29 cellular contexts compared by ENCODE assay signal in the genomic region with DNA sequence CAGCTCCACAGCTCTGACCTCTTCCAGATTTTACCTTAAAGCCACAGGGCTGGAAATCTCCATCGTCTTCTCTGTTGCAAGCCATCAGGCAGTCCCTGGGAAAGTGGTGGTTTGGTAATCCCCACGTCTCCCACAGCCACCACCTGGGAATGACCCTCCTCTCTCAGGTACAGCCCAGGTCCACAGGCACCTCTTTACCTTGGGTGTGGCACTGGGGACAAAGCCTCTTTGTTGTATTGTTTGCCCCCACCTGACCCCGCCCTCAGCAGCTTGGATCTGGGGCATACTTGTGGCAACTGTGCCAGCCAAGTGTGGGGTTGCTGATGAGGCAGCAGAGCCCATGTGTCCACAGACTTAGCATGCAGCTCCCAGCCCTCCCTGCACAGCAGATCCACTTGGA.
DNase-seq lines count a peak whose midpoint lies in the region; ATAC-seq and TF ChIP-seq lines count a peak whose summit lies in the region.
"Had no signal": no experiment of that assay in that cellular context is flagged by ENCODE, and none has a peak within 500 bp of the region (broad histone marks: within the 10 kb centered on the region; RNA-seq: fewer than 3 reads in every experiment).

No MANE protein-coding gene starts in this region.

- H3K27me3 Mint-ChIP-seq in activated CD4-positive, alpha-beta memory T cell treated with anti-CD3 and anti-CD28 coated beads for 36 hours: no peaks in the 10 kb centered on the region
- H3K27me3 Mint-ChIP-seq: CD4-positive, alpha-beta T cell had no signal

- WGBS in mammary epithelial cell (ENCODE audit: low coverage, missing lambda C conversion rate): 42% methylated on average over 3 of the region's 3 CpGs
- WGBS in thyroid gland, 2 donors: 85 to 90% methylated on average over 3 of the region's 3 CpGs

- H3K79me2 ChIP-seq in mammary epithelial cell (ENCODE audit: insufficient read depth, low read length): no peaks in the 10 kb centered on the region

- H3K4me3 ChIP-seq in mammary epithelial cell (replicated peaks in 1 of 3; ENCODE audit: insufficient read depth in 1 of 3, low read depth in 2 of 3, low read length in 3 of 3) (no peak overlapping the region), breast epithelium (no peak overlapping the region), thyroid gland (replicated peaks in 1 of 3) (no peak overlapping the region)
- H3K4me3 ChIP-seq: A549, adrenal gland, gastroesophageal sphincter, MG63, right atrium auricular region, vagina had no signal

- H4K20me1 ChIP-seq in mammary epithelial cell (ENCODE audit: insufficient read depth, low read length): no peaks in the 10 kb centered on the region

- H3K36me3 Mint-ChIP-seq in activated CD4-positive, alpha-beta memory T cell treated with anti-CD3 and anti-CD28 coated beads for 36 hours: peaks cover 3% of the 10 kb centered on the region

- TF ChIP-seq CTCF in mammary epithelial cell (conservative IDR thresholded peaks at IDR 0.05 in 1 of 2, IDR thresholded peaks at IDR 0.05 in 1 of 2; ENCODE audit: extremely low read depth in 1 of 2, insufficient read depth in 1 of 2, low read depth in 1 of 2, low read length in 2 of 2) (no peak), breast epithelium (IDR thresholded peaks at IDR 0.05) (no peak), thyroid gland (IDR thresholded peaks at IDR 0.05) (no peak)

- POLR2A ChIA-PET in activated CD4-positive, alpha-beta memory T cell treated with anti-CD3 and anti-CD28 coated beads for 36 hours (lab: Charles Lee): no interaction called here

- DNase-seq in mammary epithelial cell (peak; percentile 80), breast epithelium (ENCODE audit: low spot score in 2 of 2) (no peak), left colon (peak; percentile 82 to 92), DMS153 (lab: John Stamatoyannopoulos, UW) (no peak), thyroid gland (no peak), caudate nucleus (lab: John Stamatoyannopoulos, UW) (no peak)
- DNase-seq in activated CD4-positive, alpha-beta memory T cell treated with anti-CD3 and anti-CD28 coated beads for 36 hours: no peak
- DNase-seq: activated naive CD4-positive, alpha-beta T cell; activated T-cell treated with anti-CD3 and anti-CD28 coated beads, Interleukin-2, amount 50 U/mL, for 1 hour; adrenal gland; AML-193; CD4-positive, alpha-beta T cell; EL; H9; hippocampal formation; KG1; MG63; NCI-H1105 treated with DMSO at 0.1 percent for 48 hours; NCI-H2029; NCI-H526 treated with DMSO at 0.1 percent for 48 hours; SHP77 treated with DMSO at 0.1 percent for 48 hours; stimulated activated CD4-positive, alpha-beta T cell treated with anti-CD3 and anti-CD28 coated beads, Interleukin-1b, Interleukin-23, amount 100 ng/mL, for 48 hours; stimulated activated naive CD8-positive, alpha-beta T cell treated with anti-CD3 and anti-CD28 coated beads, Interleukin-15, amount 100 ng/mL, for 72 hours had no signal

- no TSS peak for BruUV-seq in mammary epithelial cell (replicated peaks; lab: Mats Ljungman, UMichigan)

- H2AFZ ChIP-seq in mammary epithelial cell (ENCODE audit: low read depth, low read length): no peak overlapping the region

- ATAC-seq in left colon (peak; percentile 72), GM21381 (IDR thresholded peaks at IDR 0.05; ENCODE audit: unreplicated experiment) (no peak)
- ATAC-seq: A549; gastroesophageal sphincter; stimulated activated naive CD8-positive, alpha-beta T cell treated with anti-CD3 and anti-CD28 coated beads, Interleukin-15, amount 100 ng/mL, for 72 hours had no signal

- dilution Hi-C loops in mammary epithelial cell (cut with HindIII; ENCODE audit: low sequenced_read_pairs): no loop called here

- in situ Hi-C loops in mammary epithelial cell (cut with MboI; ENCODE audit: low sequenced_read_pairs in 2 of 2): no loop called here

- H3K27me3 ChIP-seq in mammary epithelial cell (ENCODE audit: insufficient read depth, low read length) (no peaks in the 10 kb centered on the region), breast epithelium (no peaks in the 10 kb centered on the region), thyroid gland (no peaks in the 10 kb centered on the region)
- H3K27me3 ChIP-seq: adrenal gland, gastroesophageal sphincter, MG63, right atrium auricular region, vagina had no signal

- no peaks in the 10 kb centered on the region for H3K36me3 ChIP-seq in mammary epithelial cell (ENCODE audit: insufficient read depth, low read length)
- no peaks in the 10 kb centered on the region for H3K36me3 ChIP-seq in breast epithelium
- H3K36me3 ChIP-seq in thyroid gland: no peaks in the 10 kb centered on the region
- H3K36me3 ChIP-seq: adrenal gland, gastroesophageal sphincter, MG63, right atrium auricular region, vagina had no signal

- CTCF ChIA-PET in mammary epithelial cell (lab: Charles Lee; ENCODE audit: low non-redundant PET): no interaction called here
- CTCF ChIA-PET in activated CD4-positive, alpha-beta memory T cell treated with anti-CD3 and anti-CD28 coated beads for 36 hours (lab: Charles Lee): interaction anchor here (1.8 kb wide), 1 partner anchor 129 kb away, joined by 5 read pairs; no protein-coding TSS in a partner anchor

- H3K9me3 ChIP-seq in mammary epithelial cell (replicated peaks; ENCODE audit: insufficient read depth, low read length) (no peaks in the 10 kb centered on the region), breast epithelium (no peaks in the 10 kb centered on the region), thyroid gland (no peaks in the 10 kb centered on the region)
- H3K9me3 ChIP-seq: adrenal gland, gastroesophageal sphincter, MG63, right atrium auricular region, vagina had no signal

- H3K4me2 ChIP-seq in mammary epithelial cell (ENCODE audit: insufficient read depth, low read depth, low read length): no peak overlapping the region
- H3K4me2 ChIP-seq: A549 had no signal

- TF ChIP-seq POLR2A in breast epithelium (IDR thresholded peaks at IDR 0.05) (no peak), thyroid gland (IDR thresholded peaks at IDR 0.05) (no peak)

- intact Hi-C loops in mammary epithelial cell (cut with micrococcal nuclease) (no loop called here), breast epithelium (cut with DNase I; ENCODE audit: low total_unique reads) (no loop called here), left colon (cut with DNase I, micrococcal nuclease) (loop anchor here in 1 of 2 donors (10.0 kb wide), 1 partner anchor 92 kb away; no protein-coding TSS in a partner anchor), thyroid gland (cut with DNase I) (no loop called here)
- intact Hi-C loops in activated CD4-positive, alpha-beta memory T cell treated with anti-CD3 and anti-CD28 coated beads for 36 hours (cut with micrococcal nuclease): no loop called here

- H3K9me3 Mint-ChIP-seq in activated CD4-positive, alpha-beta memory T cell treated with anti-CD3 and anti-CD28 coated beads for 36 hours: peaks cover 2% of the 10 kb centered on the region
- H3K9me3 Mint-ChIP-seq: CD4-positive, alpha-beta T cell; H9; stimulated activated naive CD8-positive, alpha-beta T cell treated with anti-CD3 and anti-CD28 coated beads, Interleukin-15, amount 100 ng/mL, for 72 hours had no signal

- H3K4me3 Mint-ChIP-seq in activated CD4-positive, alpha-beta memory T cell treated with anti-CD3 and anti-CD28 coated beads for 36 hours: no peak overlapping the region
- H3K4me3 Mint-ChIP-seq: CD4-positive, alpha-beta T cell; H9; neural crest cell; stimulated activated naive CD8-positive, alpha-beta T cell treated with anti-CD3 and anti-CD28 coated beads, Interleukin-15, amount 100 ng/mL, for 72 hours had no signal

- H3K4me1 Mint-ChIP-seq in activated CD4-positive, alpha-beta memory T cell treated with anti-CD3 and anti-CD28 coated beads for 36 hours (ENCODE audit: low read depth): peaks cover 43% of the 10 kb centered on the region

- H3K27ac ChIP-seq in mammary epithelial cell (ENCODE audit: insufficient read depth, low read depth, low read length) (no peak overlapping the region), breast epithelium (no peak overlapping the region), thyroid gland (no peak overlapping the region), caudate nucleus (ENCODE audit: low read depth, low read length) (no peak overlapping the region)
- H3K27ac ChIP-seq: A549, adrenal gland, gastroesophageal sphincter, right atrium auricular region, vagina had no signal

- H3K9ac ChIP-seq in mammary epithelial cell (ENCODE audit: insufficient read depth, low read length): no peak overlapping the region

- peaks cover 6% of the 10 kb centered on the region for H3K4me1 ChIP-seq in mammary epithelial cell (ENCODE audit: insufficient read depth, low read length)
- no peaks in the 10 kb centered on the region for H3K4me1 ChIP-seq in breast epithelium
- H3K4me1 ChIP-seq in thyroid gland: peaks cover 0 to 10% of the 10 kb centered on the region in 2 donors
- H3K4me1 ChIP-seq: vagina had no signal

- peak overlapping the region; percentile 38 for H3K27ac Mint-ChIP-seq in activated CD4-positive, alpha-beta memory T cell treated with anti-CD3 and anti-CD28 coated beads for 36 hours
- H3K27ac Mint-ChIP-seq: CD4-positive, alpha-beta T cell; H9 had no signal

Comparison
In these comparisons a context has a peak if more than half of its experiments do, and no peak if none do; other contexts are left out.
1. DNase-seq: peak in mammary epithelial cell (single experiment) and left colon (2 of 2); none in breast epithelium (0 of 2), activated CD4-positive, alpha-beta memory T cell treated with anti-CD3 and anti-CD28 coated beads for 36 hours (single experiment), DMS153 (single experiment), thyroid gland (0 of 2) and caudate nucleus (0 of 61).